Comparison of ENCODE assay signal across 1 cellular context in the genomic region with DNA sequence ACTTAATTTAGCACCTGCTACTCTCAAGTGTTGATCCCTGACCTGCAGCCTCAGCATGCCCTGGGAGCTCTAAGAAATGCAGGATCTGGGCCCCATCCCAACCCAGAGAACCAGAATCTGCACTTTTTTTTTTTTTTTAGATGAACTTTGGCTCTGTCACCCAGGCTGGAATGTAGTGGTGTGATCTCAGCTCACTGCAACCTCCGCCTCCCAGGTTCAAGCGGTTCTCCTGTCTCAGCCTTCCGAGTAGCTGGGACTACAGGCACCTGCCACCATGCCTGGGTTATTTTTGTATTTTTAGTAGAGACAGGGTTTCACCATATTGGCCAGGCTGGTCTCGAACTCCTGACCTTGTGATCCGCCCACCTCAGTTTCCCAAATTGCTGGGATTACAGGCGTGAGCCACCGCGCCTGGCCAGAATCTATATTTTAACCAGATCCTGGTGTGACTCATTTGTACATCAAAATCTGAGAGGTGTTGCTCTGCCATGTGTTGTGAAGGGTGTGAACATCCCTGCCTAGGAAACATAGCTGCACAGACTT.
TF ChIP-seq lines count a peak whose summit lies in the region.
"Not testable (repeated sequence)": the region's sequence is repeated elsewhere in the genome, so short reads cannot be mapped to it uniquely, and the experiment has no call there.

No MANE protein-coding gene starts in this region.

TF ChIP-seq in HepG2, 621 proteins besides CTCF, POLR2A, EP300 and RAD21 (continued from another document and continues in another):
- TF ChIP-seq, protein P1, sequence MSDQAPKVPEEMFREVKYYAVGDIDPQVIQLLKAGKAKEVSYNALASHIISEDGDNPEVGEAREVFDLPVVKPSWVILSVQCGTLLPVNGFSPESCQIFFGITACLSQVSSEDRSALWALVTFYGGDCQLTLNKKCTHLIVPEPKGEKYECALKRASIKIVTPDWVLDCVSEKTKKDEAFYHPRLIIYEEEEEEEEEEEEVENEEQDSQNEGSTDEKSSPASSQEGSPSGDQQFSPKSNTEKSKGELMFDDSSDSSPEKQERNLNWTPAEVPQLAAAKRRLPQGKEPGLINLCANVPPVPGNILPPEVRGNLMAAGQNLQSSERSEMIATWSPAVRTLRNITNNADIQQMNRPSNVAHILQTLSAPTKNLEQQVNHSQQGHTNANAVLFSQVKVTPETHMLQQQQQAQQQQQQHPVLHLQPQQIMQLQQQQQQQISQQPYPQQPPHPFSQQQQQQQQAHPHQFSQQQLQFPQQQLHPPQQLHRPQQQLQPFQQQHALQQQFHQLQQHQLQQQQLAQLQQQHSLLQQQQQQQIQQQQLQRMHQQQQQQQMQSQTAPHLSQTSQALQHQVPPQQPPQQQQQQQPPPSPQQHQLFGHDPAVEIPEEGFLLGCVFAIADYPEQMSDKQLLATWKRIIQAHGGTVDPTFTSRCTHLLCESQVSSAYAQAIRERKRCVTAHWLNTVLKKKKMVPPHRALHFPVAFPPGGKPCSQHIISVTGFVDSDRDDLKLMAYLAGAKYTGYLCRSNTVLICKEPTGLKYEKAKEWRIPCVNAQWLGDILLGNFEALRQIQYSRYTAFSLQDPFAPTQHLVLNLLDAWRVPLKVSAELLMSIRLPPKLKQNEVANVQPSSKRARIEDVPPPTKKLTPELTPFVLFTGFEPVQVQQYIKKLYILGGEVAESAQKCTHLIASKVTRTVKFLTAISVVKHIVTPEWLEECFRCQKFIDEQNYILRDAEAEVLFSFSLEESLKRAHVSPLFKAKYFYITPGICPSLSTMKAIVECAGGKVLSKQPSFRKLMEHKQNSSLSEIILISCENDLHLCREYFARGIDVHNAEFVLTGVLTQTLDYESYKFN (CRISPR knock-in tag; conservative IDR thresholded peaks at IDR 0.05): peak; percentile 88
- TF ChIP-seq ZBTB7B (CRISPR knock-in tag; IDR thresholded peaks at IDR 0.05) (0 out of 2 replicates have a peak, but pooled peaks have one; percentile 55), GFI1 (CRISPR knock-in tag; IDR thresholded peaks at IDR 0.05; ENCODE audit: borderline replicate concordance) (peak; percentile 60; the same call in 1 of the 2 replicates), MAZ (CRISPR knock-in tag; IDR thresholded peaks at IDR 0.05; ENCODE audit: low read depth) (0 out of 2 replicates have a peak, but pooled peaks have one; percentile 35), ZNF816 (CRISPR knock-in tag; IDR thresholded peaks at IDR 0.05; ENCODE audit: borderline replicate concordance) (peak; percentile 67; the same call in 1 of the 2 replicates), POGZ (CRISPR knock-in tag; IDR thresholded peaks at IDR 0.05) (peak; percentile 84), PITX1 (CRISPR knock-in tag; IDR thresholded peaks at IDR 0.05) (0 out of 2 replicates have a peak, but pooled peaks have one; percentile 30), KLF16 (CRISPR knock-in tag; IDR thresholded peaks at IDR 0.05) (peak in 1 of 2 experiments; percentile 60; a peak in 2 of 4 replicates), ZBTB7A (CRISPR knock-in tag; IDR thresholded peaks at IDR 0.05) (0 out of 2 replicates have a peak, but pooled peaks have one; percentile 32), ZNF263 (CRISPR knock-in tag; IDR thresholded peaks at IDR 0.05) (peak; percentile 41; the same call in 1 of the 2 replicates), ZNF598 (CRISPR knock-in tag; IDR thresholded peaks at IDR 0.05; ENCODE audit: borderline replicate concordance) (0 out of 2 replicates have a peak, but pooled peaks have one; percentile 42), NKX3-1 (CRISPR knock-in tag; IDR thresholded peaks at IDR 0.05) (0 out of 2 replicates have a peak, but pooled peaks have one; percentile 36), ZNF629 (CRISPR knock-in tag; conservative IDR thresholded peaks at IDR 0.05) (peak; percentile 27), AKAP8 (CRISPR knock-in tag; IDR thresholded peaks at IDR 0.05) (peak; percentile 53; the same call in 1 of the 2 replicates), ZNF33A (CRISPR knock-in tag; IDR thresholded peaks at IDR 0.05; ENCODE audit: borderline replicate concordance) (0 out of 2 replicates have a peak, but pooled peaks have one; percentile 20), ZNF460 (CRISPR knock-in tag; IDR thresholded peaks at IDR 0.05; ENCODE audit: borderline replicate concordance) (peak; percentile 91), MED13 (CRISPR knock-in tag; IDR thresholded peaks at IDR 0.05) (peak; percentile 86), RCOR2 (CRISPR knock-in tag; IDR thresholded peaks at IDR 0.05) (peak; percentile 63; the same call in 1 of the 2 replicates), NR2F1 (CRISPR knock-in tag; IDR thresholded peaks at IDR 0.05) (peak; percentile 32 to 69; a peak in 3 of 4 replicates), ESRRA (CRISPR knock-in tag; IDR thresholded peaks at IDR 0.05; ENCODE audit: low read depth) (0 out of 2 replicates have a peak, but pooled peaks have one; percentile 57), MED8 (CRISPR knock-in tag; IDR thresholded peaks at IDR 0.05; ENCODE audit: insufficient replicate concordance) (peak; percentile 70), ZSCAN9 (CRISPR knock-in tag; IDR thresholded peaks at IDR 0.05; ENCODE audit: borderline replicate concordance) (peak; percentile 75; the same call in 1 of the 2 replicates), HDAC2 (CRISPR knock-in tag; IDR thresholded peaks at IDR 0.05) (peak; percentile 77), ZNF331 (CRISPR knock-in tag; IDR thresholded peaks at IDR 0.05) (0 out of 2 replicates have a peak, but pooled peaks have one; percentile 31), CHD4 (IDR thresholded peaks at IDR 0.05; ENCODE audit: borderline replicate concordance, low read length) (peak; percentile 74; the same call in 1 of the 2 replicates), TEAD3 (CRISPR knock-in tag; optimal IDR thresholded peaks at IDR 0.05; ENCODE audit: borderline replicate concordance) (peak; percentile 99), HOXA3 (CRISPR knock-in tag; IDR thresholded peaks at IDR 0.05) (peak; percentile 80), ZNF230 (CRISPR knock-in tag; IDR thresholded peaks at IDR 0.05) (0 out of 2 replicates have a peak, but pooled peaks have one; percentile 59), KLF12 (CRISPR knock-in tag; IDR thresholded peaks at IDR 0.05; ENCODE audit: borderline replicate concordance) (0 out of 2 replicates have a peak, but pooled peaks have one; percentile 58), ZNF547 (CRISPR knock-in tag; IDR thresholded peaks at IDR 0.05) (0 out of 2 replicates have a peak, but pooled peaks have one; percentile 33), PPARG (CRISPR knock-in tag; conservative IDR thresholded peaks at IDR 0.05) (peak; percentile 71), ZBTB20 (CRISPR knock-in tag; IDR thresholded peaks at IDR 0.05; ENCODE audit: borderline replicate concordance, low read depth) (peak; percentile 56; the same call in 1 of the 2 replicates), CREM (IDR thresholded peaks at IDR 0.05) (peak; percentile 44; the same call in 1 of the 2 replicates), ZFP41 (CRISPR knock-in tag; IDR thresholded peaks at IDR 0.05; ENCODE audit: borderline replicate concordance) (0 out of 2 replicates have a peak, but pooled peaks have one; percentile 64), RXRA (CRISPR knock-in tag; IDR thresholded peaks at IDR 0.05) (peak; percentile 19; the same call in 1 of the 2 replicates)
- TF ChIP-seq MAZ (IDR thresholded peaks at IDR 0.05; ENCODE audit: borderline replicate concordance, low read depth, low read length); CREM (CRISPR knock-in tag; IDR thresholded peaks at IDR 0.05): not testable (repeated sequence)
- TF ChIP-seq, protein P2, sequence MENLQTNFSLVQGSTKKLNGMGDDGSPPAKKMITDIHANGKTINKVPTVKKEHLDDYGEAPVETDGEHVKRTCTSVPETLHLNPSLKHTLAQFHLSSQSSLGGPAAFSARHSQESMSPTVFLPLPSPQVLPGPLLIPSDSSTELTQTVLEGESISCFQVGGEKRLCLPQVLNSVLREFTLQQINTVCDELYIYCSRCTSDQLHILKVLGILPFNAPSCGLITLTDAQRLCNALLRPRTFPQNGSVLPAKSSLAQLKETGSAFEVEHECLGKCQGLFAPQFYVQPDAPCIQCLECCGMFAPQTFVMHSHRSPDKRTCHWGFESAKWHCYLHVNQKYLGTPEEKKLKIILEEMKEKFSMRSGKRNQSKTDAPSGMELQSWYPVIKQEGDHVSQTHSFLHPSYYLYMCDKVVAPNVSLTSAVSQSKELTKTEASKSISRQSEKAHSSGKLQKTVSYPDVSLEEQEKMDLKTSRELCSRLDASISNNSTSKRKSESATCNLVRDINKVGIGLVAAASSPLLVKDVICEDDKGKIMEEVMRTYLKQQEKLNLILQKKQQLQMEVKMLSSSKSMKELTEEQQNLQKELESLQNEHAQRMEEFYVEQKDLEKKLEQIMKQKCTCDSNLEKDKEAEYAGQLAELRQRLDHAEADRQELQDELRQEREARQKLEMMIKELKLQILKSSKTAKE (CRISPR knock-in tag; IDR thresholded peaks at IDR 0.05; ENCODE audit: borderline replicate concordance): 0 out of 2 replicates have a peak, but pooled peaks have one; percentile 36
- TF ChIP-seq, protein P3, sequence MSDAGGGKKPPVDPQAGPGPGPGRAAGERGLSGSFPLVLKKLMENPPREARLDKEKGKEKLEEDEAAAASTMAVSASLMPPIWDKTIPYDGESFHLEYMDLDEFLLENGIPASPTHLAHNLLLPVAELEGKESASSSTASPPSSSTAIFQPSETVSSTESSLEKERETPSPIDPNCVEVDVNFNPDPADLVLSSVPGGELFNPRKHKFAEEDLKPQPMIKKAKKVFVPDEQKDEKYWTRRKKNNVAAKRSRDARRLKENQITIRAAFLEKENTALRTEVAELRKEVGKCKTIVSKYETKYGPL (CRISPR knock-in tag; IDR thresholded peaks at IDR 0.05): peak; percentile 21; the same call in 1 of the 2 replicates
- TF ChIP-seq, protein P4, sequence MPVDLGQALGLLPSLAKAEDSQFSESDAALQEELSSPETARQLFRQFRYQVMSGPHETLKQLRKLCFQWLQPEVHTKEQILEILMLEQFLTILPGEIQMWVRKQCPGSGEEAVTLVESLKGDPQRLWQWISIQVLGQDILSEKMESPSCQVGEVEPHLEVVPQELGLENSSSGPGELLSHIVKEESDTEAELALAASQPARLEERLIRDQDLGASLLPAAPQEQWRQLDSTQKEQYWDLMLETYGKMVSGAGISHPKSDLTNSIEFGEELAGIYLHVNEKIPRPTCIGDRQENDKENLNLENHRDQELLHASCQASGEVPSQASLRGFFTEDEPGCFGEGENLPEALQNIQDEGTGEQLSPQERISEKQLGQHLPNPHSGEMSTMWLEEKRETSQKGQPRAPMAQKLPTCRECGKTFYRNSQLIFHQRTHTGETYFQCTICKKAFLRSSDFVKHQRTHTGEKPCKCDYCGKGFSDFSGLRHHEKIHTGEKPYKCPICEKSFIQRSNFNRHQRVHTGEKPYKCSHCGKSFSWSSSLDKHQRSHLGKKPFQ (CRISPR knock-in tag; IDR thresholded peaks at IDR 0.05; ENCODE audit: insufficient replicate concordance): peak; percentile 97
- TF ChIP-seq, protein P5, sequence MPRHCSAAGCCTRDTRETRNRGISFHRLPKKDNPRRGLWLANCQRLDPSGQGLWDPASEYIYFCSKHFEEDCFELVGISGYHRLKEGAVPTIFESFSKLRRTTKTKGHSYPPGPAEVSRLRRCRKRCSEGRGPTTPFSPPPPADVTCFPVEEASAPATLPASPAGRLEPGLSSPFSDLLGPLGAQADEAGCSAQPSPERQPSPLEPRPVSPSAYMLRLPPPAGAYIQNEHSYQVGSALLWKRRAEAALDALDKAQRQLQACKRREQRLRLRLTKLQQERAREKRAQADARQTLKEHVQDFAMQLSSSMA (CRISPR knock-in tag; IDR thresholded peaks at IDR 0.05): peak; percentile 54; the same call in 1 of the 2 replicates
- TF ChIP-seq, protein P6, sequence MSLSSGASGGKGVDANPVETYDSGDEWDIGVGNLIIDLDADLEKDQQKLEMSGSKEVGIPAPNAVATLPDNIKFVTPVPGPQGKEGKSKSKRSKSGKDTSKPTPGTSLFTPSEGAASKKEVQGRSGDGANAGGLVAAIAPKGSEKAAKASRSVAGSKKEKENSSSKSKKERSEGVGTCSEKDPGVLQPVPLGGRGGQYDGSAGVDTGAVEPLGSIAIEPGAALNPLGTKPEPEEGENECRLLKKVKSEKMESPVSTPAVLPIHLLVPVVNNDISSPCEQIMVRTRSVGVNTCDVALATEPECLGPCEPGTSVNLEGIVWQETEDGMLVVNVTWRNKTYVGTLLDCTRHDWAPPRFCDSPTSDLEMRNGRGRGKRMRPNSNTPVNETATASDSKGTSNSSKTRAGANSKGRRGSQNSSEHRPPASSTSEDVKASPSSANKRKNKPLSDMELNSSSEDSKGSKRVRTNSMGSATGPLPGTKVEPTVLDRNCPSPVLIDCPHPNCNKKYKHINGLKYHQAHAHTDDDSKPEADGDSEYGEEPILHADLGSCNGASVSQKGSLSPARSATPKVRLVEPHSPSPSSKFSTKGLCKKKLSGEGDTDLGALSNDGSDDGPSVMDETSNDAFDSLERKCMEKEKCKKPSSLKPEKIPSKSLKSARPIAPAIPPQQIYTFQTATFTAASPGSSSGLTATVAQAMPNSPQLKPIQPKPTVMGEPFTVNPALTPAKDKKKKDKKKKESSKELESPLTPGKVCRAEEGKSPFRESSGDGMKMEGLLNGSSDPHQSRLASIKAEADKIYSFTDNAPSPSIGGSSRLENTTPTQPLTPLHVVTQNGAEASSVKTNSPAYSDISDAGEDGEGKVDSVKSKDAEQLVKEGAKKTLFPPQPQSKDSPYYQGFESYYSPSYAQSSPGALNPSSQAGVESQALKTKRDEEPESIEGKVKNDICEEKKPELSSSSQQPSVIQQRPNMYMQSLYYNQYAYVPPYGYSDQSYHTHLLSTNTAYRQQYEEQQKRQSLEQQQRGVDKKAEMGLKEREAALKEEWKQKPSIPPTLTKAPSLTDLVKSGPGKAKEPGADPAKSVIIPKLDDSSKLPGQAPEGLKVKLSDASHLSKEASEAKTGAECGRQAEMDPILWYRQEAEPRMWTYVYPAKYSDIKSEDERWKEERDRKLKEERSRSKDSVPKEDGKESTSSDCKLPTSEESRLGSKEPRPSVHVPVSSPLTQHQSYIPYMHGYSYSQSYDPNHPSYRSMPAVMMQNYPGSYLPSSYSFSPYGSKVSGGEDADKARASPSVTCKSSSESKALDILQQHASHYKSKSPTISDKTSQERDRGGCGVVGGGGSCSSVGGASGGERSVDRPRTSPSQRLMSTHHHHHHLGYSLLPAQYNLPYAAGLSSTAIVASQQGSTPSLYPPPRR (CRISPR knock-in tag; IDR thresholded peaks at IDR 0.05; ENCODE audit: borderline replicate concordance): peak; percentile 44; the same call in 1 of the 2 replicates
